Comparison of ENCODE assay signal across 9 cellular contexts in genomic region chr18:46007165-46007564, GRCh38.
"Had no signal": no experiment of that assay in that cellular context is flagged by ENCODE, and none has a peak within 500 bp of the region (broad histone marks: within the 10 kb centered on the region; RNA-seq: fewer than 3 reads in every experiment).

No MANE protein-coding gene starts in this region.

- ATAC-seq: GM23338, HCT116, K562 had no signal

- FAIRE-seq: HTR-8/SVneo had no signal

- H2AFZ ChIP-seq: GM23338 had no signal

- H3K4me3 ChIP-seq: GM23338, HAP-1, K562 had no signal

- H3K9me3 ChIP-seq: HAP-1 had no signal

- DNase-seq: H7, HFFc6, IMR-90, KG1 had no signal

- H3K4me2 ChIP-seq: GM23338 had no signal
